17 cellular contexts compared by ENCODE assay signal in the genomic region with DNA sequence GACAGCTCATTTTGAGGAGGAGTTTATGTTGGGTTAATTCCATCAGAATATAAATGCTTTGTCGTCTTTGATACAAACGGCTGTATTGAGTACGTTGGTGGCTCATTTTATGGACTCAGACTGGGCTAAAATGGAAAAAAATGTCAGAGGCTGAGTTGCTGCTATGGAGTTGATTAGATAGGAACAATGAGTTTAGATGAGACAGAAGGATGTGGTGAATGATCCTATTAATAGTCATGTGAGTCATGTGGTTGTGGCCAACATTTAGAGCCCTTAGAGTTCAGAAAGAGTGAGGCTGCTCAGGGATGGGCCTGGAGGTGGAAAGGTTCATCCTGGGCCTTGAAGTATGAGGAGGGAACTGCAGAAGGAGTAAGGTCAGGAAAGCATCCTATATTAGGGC.
DNase-seq lines count a peak whose midpoint lies in the region; ATAC-seq and TF ChIP-seq lines count a peak whose summit lies in the region.
"Had no signal": no experiment of that assay in that cellular context is flagged by ENCODE, and none has a peak within 500 bp of the region (broad histone marks: within the 10 kb centered on the region; RNA-seq: fewer than 3 reads in every experiment).

No MANE protein-coding gene starts in this region.

- intact Hi-C loops in cardiac septum (cut with DNase I) = no loop called here

- H3K4me3 ChIP-seq in SJSA1 (no peak overlapping the region), foreskin fibroblast (ENCODE audit: low read depth in 1 of 2, low read length in 2 of 2) (no peak overlapping the region)
- H3K4me3 ChIP-seq: ascending aorta, dorsolateral prefrontal cortex, gastrocnemius medialis, mucosa of descending colon, testis had no signal

- DNase-seq in AG08395 (ENCODE audit: low spot score) (peak; percentile 29), HS-5 (ENCODE audit: low read depth) (peak; percentile 83), SJSA1 (ENCODE audit: low read depth in 1 of 2, low spot score in 2 of 2) (peak in 1 of 2 experiments; percentile 54), foreskin fibroblast (peak; percentile 89 to 92), NAMALWA (ENCODE audit: low spot score) (no peak), cardiac septum (ENCODE audit: low spot score) (no peak), NCI-H1105 treated with DMSO at 0.1 percent for 48 hours (lab: John Stamatoyannopoulos, UW) (no peak)
- DNase-seq: dorsolateral prefrontal cortex, gastrocnemius medialis, mucosa of descending colon, NCI-H1105, NCI-H345, testis had no signal

- H3K27me3 ChIP-seq in SJSA1 (replicated peaks) = no peaks in the 10 kb centered on the region
- H3K27me3 ChIP-seq: ascending aorta, gastrocnemius medialis, testis had no signal

- H3K4me1 ChIP-seq in SJSA1 (replicated peaks) = peaks cover 47% of the 10 kb centered on the region
- H3K4me1 ChIP-seq: ascending aorta, gastrocnemius medialis, parathyroid adenoma, testis had no signal

- no peak for ATAC-seq in GM18870 (IDR thresholded peaks at IDR 0.05; ENCODE audit: unreplicated experiment)
- ATAC-seq: gastrocnemius medialis, mucosa of descending colon, Panc1 had no signal

- TF ChIP-seq CTCF in foreskin fibroblast (IDR thresholded peaks at IDR 0.05; ENCODE audit: low read depth, low read length) = no peak

- no peaks in the 10 kb centered on the region for H3K36me3 ChIP-seq in SJSA1
- H3K36me3 ChIP-seq: ascending aorta, gastrocnemius medialis had no signal

- H3K9me3 ChIP-seq in SJSA1 (replicated peaks) = no peaks in the 10 kb centered on the region
- H3K9me3 ChIP-seq: ascending aorta, gastrocnemius medialis, mucosa of descending colon, testis had no signal

- peak overlapping the region; percentile 36; the same call in 1 of the 2 replicates for H3K27ac ChIP-seq in SJSA1
- H3K27ac ChIP-seq: ascending aorta, dorsolateral prefrontal cortex, gastrocnemius medialis, parathyroid adenoma, testis had no signal

Comparison
In these comparisons a context has a peak if more than half of its experiments do, and no peak if none do; other contexts are left out.
1. DNase-seq: peak in AG08395 (single experiment), HS-5 (single experiment) and foreskin fibroblast (2 of 2); none in NAMALWA (single experiment), cardiac septum (single experiment) and NCI-H1105 treated with DMSO at 0.1 percent for 48 hours (single experiment).